In the genomic region with DNA sequence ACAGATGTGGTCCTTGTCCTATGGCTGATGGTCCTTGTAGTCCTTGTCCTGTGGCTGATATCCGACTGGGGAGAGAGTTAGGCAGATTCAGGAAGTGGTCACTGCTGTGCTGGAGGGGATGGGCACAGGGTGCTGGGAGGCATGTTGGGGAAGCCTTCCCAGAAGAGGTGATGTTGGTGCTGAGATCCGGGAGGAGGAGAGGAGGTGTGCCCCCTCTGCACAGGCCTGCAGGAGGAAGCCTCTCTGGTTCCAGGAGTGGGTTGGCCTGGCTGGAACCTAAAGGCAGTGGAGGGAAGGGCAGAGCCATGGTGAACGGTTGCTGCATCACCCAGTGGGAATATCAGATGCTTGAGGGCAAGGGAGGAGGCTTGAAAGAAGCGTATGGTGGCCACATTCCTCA, we compare ENCODE assay signal across 17 cellular contexts.
"Had no signal": no experiment of that assay in that cellular context is flagged by ENCODE, and none has a peak within 500 bp of the region (broad histone marks: within the 10 kb centered on the region; RNA-seq: fewer than 3 reads in every experiment).

No MANE protein-coding gene starts in this region.

- H3K27me3 Mint-ChIP-seq: activated CD4-positive, alpha-beta T cell treated with anti-CD3 and anti-CD28 coated beads, Interleukin-2, amount 10 ng/mL, durations not matched to agents 7 days and 5 days; dendritic cell treated with granulocyte-macrophage colony-stimulating factor and Interleukin-4, amounts not matched to agents 40 ng/mL and 50 ng/mL, for 4 days; memory B cell; naive thymus-derived CD8-positive, alpha-beta T cell had no signal

- H3K27ac Mint-ChIP-seq: activated CD4-positive, alpha-beta T cell treated with anti-CD3 and anti-CD28 coated beads, Interleukin-2, amount 10 ng/mL, durations not matched to agents 7 days and 5 days; activated naive CD4-positive, alpha-beta T cell treated with anti-CD3 and anti-CD28 coated beads for 36 hours; activated T-helper 1 cell treated with anti-CD3 and anti-CD28 coated beads, Interleukin-12 subunit alpha, Interleukin-12 subunit beta, Interleukin-2, Interleukin-4 antibody, amounts not matched to agents 30 ng/mL and 10 ng/mL and 1 ng/mL, durations not matched to agents 14 hours and 24 hours and 36 hours; dendritic cell treated with granulocyte-macrophage colony-stimulating factor and Interleukin-4, amounts not matched to agents 40 ng/mL and 50 ng/mL, for 4 days; memory B cell; T-helper 1 cell treated with Interleukin-12 subunit alpha and Interleukin-12 subunit beta and Interleukin-4 antibody, amounts not matched to agents 30 μg/mL and 1 μg/mL, for 36 hours had no signal

- H3K9me3 ChIP-seq: esophagus muscularis mucosa, mucosa of descending colon, SJSA1, testis, upper lobe of right lung had no signal

- H3K27me3 ChIP-seq: esophagus muscularis mucosa, SJSA1, testis, upper lobe of right lung had no signal

- H3K9me3 Mint-ChIP-seq: activated naive CD4-positive, alpha-beta T cell treated with anti-CD3 and anti-CD28 coated beads for 36 hours had no signal

- H3K4me3 Mint-ChIP-seq: activated CD4-positive, alpha-beta T cell treated with anti-CD3 and anti-CD28 coated beads, Interleukin-2, amount 10 ng/mL, durations not matched to agents 7 days and 5 days; activated naive CD4-positive, alpha-beta T cell treated with anti-CD3 and anti-CD28 coated beads for 36 hours; activated T-helper 1 cell treated with anti-CD3 and anti-CD28 coated beads, Interleukin-12 subunit alpha, Interleukin-12 subunit beta, Interleukin-2, Interleukin-4 antibody, amounts not matched to agents 30 ng/mL and 10 ng/mL and 1 ng/mL, durations not matched to agents 14 hours and 24 hours and 36 hours; dendritic cell treated with granulocyte-macrophage colony-stimulating factor and Interleukin-4, amounts not matched to agents 40 ng/mL and 50 ng/mL, for 4 days; memory B cell; T-helper 1 cell treated with Interleukin-12 subunit alpha and Interleukin-12 subunit beta and Interleukin-4 antibody, amounts not matched to agents 30 μg/mL and 1 μg/mL, for 36 hours had no signal

- H3K4me3 ChIP-seq: esophagus muscularis mucosa, mucosa of descending colon, SJSA1, skin epidermis, testis, upper lobe of right lung had no signal

- H3K36me3 ChIP-seq: SJSA1 had no signal

- ATAC-seq: mucosa of descending colon; naive thymus-derived CD8-positive, alpha-beta T cell; right cardiac atrium had no signal

- DNase-seq: activated CD4-positive, alpha-beta T cell treated with anti-CD3 and anti-CD28 coated beads, Interleukin-2, amount 10 ng/mL, durations not matched to agents 7 days and 5 days; activated CD8-positive, alpha-beta memory T cell treated with anti-CD3 and anti-CD28 coated beads for 24 hours; activated naive CD4-positive, alpha-beta T cell treated with anti-CD3 and anti-CD28 coated beads for 36 hours; effector CD8-positive, alpha-beta T cell; mucosa of descending colon; naive thymus-derived CD8-positive, alpha-beta T cell; occipital lobe; right cardiac atrium; testis; upper lobe of right lung had no signal

- H3K27ac ChIP-seq: SJSA1, skin epidermis, testis, upper lobe of right lung had no signal
